In the genomic region with DNA sequence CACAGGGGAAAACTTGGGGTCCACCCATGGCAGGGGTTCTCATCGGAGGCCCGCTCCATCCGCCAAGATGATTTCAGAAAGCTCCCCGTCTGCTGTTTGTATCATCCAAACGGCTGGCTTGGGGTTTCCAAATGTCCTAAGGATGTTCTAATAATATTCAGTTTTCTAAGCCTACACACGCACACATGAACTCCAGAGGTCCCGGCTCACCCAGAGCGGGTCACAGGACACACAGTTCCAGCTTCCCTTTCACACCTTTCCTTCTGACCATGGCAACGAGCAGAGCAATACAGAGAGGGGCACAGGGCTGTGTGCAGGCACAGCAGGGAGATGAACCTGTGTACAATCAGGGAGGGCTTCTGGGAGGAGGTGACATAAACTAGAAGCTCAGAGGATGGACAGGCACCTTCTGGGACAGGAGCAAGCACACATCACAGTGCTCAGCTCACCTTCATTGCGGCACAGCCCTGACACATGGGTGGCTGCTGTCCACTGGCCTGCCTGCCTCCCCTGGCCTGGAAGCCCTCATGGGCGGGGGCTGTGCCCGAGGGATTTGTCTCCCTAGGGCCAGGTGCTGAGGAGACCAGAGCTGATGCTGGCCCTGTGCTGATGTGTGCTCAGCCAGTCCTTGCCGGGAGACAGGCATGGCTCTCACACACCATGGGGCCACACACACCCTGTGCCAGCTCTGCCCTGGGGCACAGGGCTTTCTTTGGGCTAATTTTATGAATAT, we compare ENCODE assay signal across 24 cellular contexts. TPM values are rescaled to one million over a fixed set of nuclear protein-coding genes. Genes with fewer than 3 reads are reported as not detected.
DNase-seq lines count a peak whose midpoint lies in the region; ATAC-seq and TF ChIP-seq lines count a peak whose summit lies in the region.
"Had no signal": no experiment of that assay in that cellular context is flagged by ENCODE, and none has a peak within 500 bp of the region (broad histone marks: within the 10 kb centered on the region; RNA-seq: fewer than 3 reads in every experiment).

No MANE protein-coding gene starts in this region.

- peaks cover 9% of the 10 kb centered on the region for H3K27me3 Mint-ChIP-seq in type B pancreatic cell

- WGBS in neuronal stem cell (ENCODE audit: extremely low coverage in 2 of 2, insufficient read length in 2 of 2, insufficient replicate concordance in 1 of 2), 2 donors = no CpG with 5 or more reads among the region's 13 CpGs

- no peak for TF ChIP-seq CTCF in type B pancreatic cell (conservative IDR thresholded peaks at IDR 0.05)

- H2BK15ac ChIP-seq in neuronal stem cell (ENCODE audit: low read length) = no peak overlapping the region

- no peak overlapping the region for H2BK120ac ChIP-seq in neuronal stem cell (ENCODE audit: low read depth, low read length)

- no peak overlapping the region for H3K27ac ChIP-seq in neuronal stem cell (replicated peaks; ENCODE audit: low read length)
- H3K27ac ChIP-seq: prostate gland, vagina had no signal

- H3K9me3 ChIP-seq in neuronal stem cell (replicated peaks in 1 of 2; ENCODE audit: control insufficient read depth in 2 of 2, insufficient read depth in 1 of 2, low read depth in 1 of 2, low read length in 2 of 2) = no peaks in the 10 kb centered on the region
- H3K9me3 ChIP-seq: BE2C, MG63, prostate gland, vagina had no signal

- H3K4me1 ChIP-seq in neuronal stem cell (ENCODE audit: control insufficient read depth in 2 of 2, insufficient read depth in 1 of 2, low read depth in 1 of 2, low read length in 2 of 2) = peaks cover 0 to 5% of the 10 kb centered on the region in 2 donors
- H3K4me1 ChIP-seq: prostate gland, vagina had no signal

- H4K91ac ChIP-seq in neuronal stem cell (ENCODE audit: low read depth, low read length, poor library complexity) = no peak overlapping the region

- no peaks in the 10 kb centered on the region for H3K36me3 Mint-ChIP-seq in type B pancreatic cell
- H3K36me3 Mint-ChIP-seq: IgD-negative memory B cell; natural killer cell treated with Interleukin-12 subunit alpha and Interleukin-12 subunit beta and Interleukin-15 and Interleukin-18, amount 100 ng/mL, for 72 hours; T-cell had no signal

- peaks cover 0 to 30% (median 0%) of the 10 kb centered on the region in 3 experiments for H3K27me3 ChIP-seq in neuronal stem cell (ENCODE audit: control insufficient read depth in 3 of 3, insufficient read depth in 3 of 3, low read depth in 1 of 3, low read length in 3 of 3)
- H3K27me3 ChIP-seq: BE2C, MG63, vagina had no signal

- ATAC-seq in Right ventricle myocardium inferior (peak; percentile 8), left ventricle myocardium superior (peak; percentile 55)
- ATAC-seq: activated naive CD8-positive, alpha-beta T cell treated with anti-CD3 and anti-CD28 coated beads, Interleukin-2, amount 50 U/mL, for 24 hours; T-cell had no signal

- H2AK5ac ChIP-seq in neuronal stem cell (ENCODE audit: low read depth, low read length) = peak overlapping the region; percentile 32

- H3K4me3 Mint-ChIP-seq in type B pancreatic cell = no peak overlapping the region
- H3K4me3 Mint-ChIP-seq: activated naive CD8-positive, alpha-beta T cell treated with anti-CD3 and anti-CD28 coated beads, Interleukin-2, amount 50 U/mL, for 24 hours; dendritic cell treated with granulocyte-macrophage colony-stimulating factor and Interleukin-4, amounts not matched to agents 40 ng/mL and 50 ng/mL, for 4 days; IgD-negative memory B cell; natural killer cell treated with Interleukin-12 subunit alpha and Interleukin-12 subunit beta and Interleukin-15 and Interleukin-18, amount 100 ng/mL, for 72 hours; T-cell had no signal

- intact Hi-C loops in Right ventricle myocardium inferior (cut with DNase I) (no loop called here), cardiac septum (cut with DNase I) (no loop called here), left ventricle myocardium superior (cut with micrococcal nuclease) (no loop called here)

- no peak overlapping the region for H3K4me2 ChIP-seq in neuronal stem cell (ENCODE audit: insufficient read depth, low read length, poor library complexity, severe bottlenecking)

- no peak overlapping the region for H2BK5ac ChIP-seq in neuronal stem cell (ENCODE audit: low read length)

- no peak overlapping the region for H2AFZ ChIP-seq in neuronal stem cell (ENCODE audit: low read length)

- no peaks in the 10 kb centered on the region for H3K9me3 Mint-ChIP-seq in type B pancreatic cell
- H3K9me3 Mint-ChIP-seq: activated naive CD8-positive, alpha-beta T cell treated with anti-CD3 and anti-CD28 coated beads, Interleukin-2, amount 50 U/mL, for 24 hours; natural killer cell treated with Interleukin-12 subunit alpha and Interleukin-12 subunit beta and Interleukin-15 and Interleukin-18, amount 100 ng/mL, for 72 hours had no signal

- no peak overlapping the region for H2BK12ac ChIP-seq in neuronal stem cell (ENCODE audit: low read length)

- H3K27ac Mint-ChIP-seq in type B pancreatic cell = peak overlapping the region; percentile 14
- H3K27ac Mint-ChIP-seq: activated naive CD8-positive, alpha-beta T cell treated with anti-CD3 and anti-CD28 coated beads, Interleukin-2, amount 50 U/mL, for 24 hours; dendritic cell treated with granulocyte-macrophage colony-stimulating factor and Interleukin-4, amounts not matched to agents 40 ng/mL and 50 ng/mL, for 4 days; IgD-negative memory B cell; natural killer cell treated with Interleukin-12 subunit alpha and Interleukin-12 subunit beta and Interleukin-15 and Interleukin-18, amount 100 ng/mL, for 72 hours; T-cell had no signal

- H3K4ac ChIP-seq in neuronal stem cell (ENCODE audit: low read length) = no peak overlapping the region

- no peaks in the 10 kb centered on the region for H3K79me1 ChIP-seq in neuronal stem cell (ENCODE audit: low read depth, low read length)

- H3K23ac ChIP-seq in neuronal stem cell (ENCODE audit: low read depth, low read length, poor library complexity) = peak overlapping the region; percentile 70

- H3K9ac ChIP-seq in neuronal stem cell (ENCODE audit: low read depth, low read length, poor library complexity) = peak overlapping the region; percentile 24

- no peaks in the 10 kb centered on the region for H3K36me3 ChIP-seq in neuronal stem cell (replicated peaks in 1 of 2; ENCODE audit: control insufficient read depth in 2 of 2, insufficient read depth in 2 of 2, low read length in 2 of 2)
- H3K36me3 ChIP-seq: BE2C, MG63, prostate gland, vagina had no signal

- H3K18ac ChIP-seq in neuronal stem cell (ENCODE audit: low read length) = peak overlapping the region; percentile 42

- H3K4me3 ChIP-seq in neuronal stem cell (ENCODE audit: low read length in 2 of 2) = no peak overlapping the region
- H3K4me3 ChIP-seq: MG63, prostate gland, vagina had no signal

- peaks cover 10% of the 10 kb centered on the region for H3K4me1 Mint-ChIP-seq in type B pancreatic cell (ENCODE audit: unreplicated experiment)

- DNase-seq in Right ventricle myocardium inferior (ENCODE audit: missing footprints) (peak; percentile 68), cardiac septum (ENCODE audit: low spot score) (no peak), left ventricle myocardium superior (no peak), neuronal stem cell (ENCODE audit: low spot score) (no peak), type B pancreatic cell (ENCODE audit: extremely low spot score, unreplicated experiment) (no peak), amniotic stem cell (lab: John Stamatoyannopoulos, UW) (no peak)
- no peak for DNase-seq in activated CD4-positive, alpha-beta T cell treated with anti-CD3 and anti-CD28 coated beads for 48 hours
- no peak for DNase-seq in stimulated activated naive CD4-positive, alpha-beta T cell (lab: John Stamatoyannopoulos, UW)
- DNase-seq: activated CD4-positive, alpha-beta T cell treated with anti-CD3 and anti-CD28 coated beads, Interleukin-2, amount 50 U/mL, for 1 hour; activated CD8-positive, alpha-beta memory T cell treated with anti-CD3 and anti-CD28 coated beads, Interleukin-2, amount 50 U/mL, for 4 hours; activated effector memory CD4-positive, alpha-beta T cell treated with Interleukin-2 at 50 U/mL for 16 hours; activated naive CD8-positive, alpha-beta T cell treated with anti-CD3 and anti-CD28 coated beads, Interleukin-2, amount 50 U/mL, for 24 hours; BE2C; mesenchymal stem cell; NCI-H1436; NCI-H524; stimulated activated CD4-positive, alpha-beta T cell treated with anti-CD3 and anti-CD28 coated beads, Interleukin-4, amount 100 ng/mL, for 4 hours; T-cell had no signal

- peak overlapping the region; percentile 42 for H3K14ac ChIP-seq in neuronal stem cell (ENCODE audit: low read length)

- no peak overlapping the region for H4K8ac ChIP-seq in neuronal stem cell (ENCODE audit: low read depth, low read length)

RNA-seq across cellular contexts. Expression of gene ABLIM2, which starts 44.8 kb away (rescaled TPM):
- total RNA-seq in Right ventricle myocardium inferior = 24.9 TPM
- 22.6 TPM for total RNA-seq in cardiac septum
- 28.3 TPM for total RNA-seq in left ventricle myocardium superior
- polyA plus RNA-seq in neuronal stem cell (2013, experiment 1 of 2) = 0.78 TPM
- polyA plus RNA-seq in neuronal stem cell (2013, experiment 2 of 2) = 0.93 TPM
- 2.6 and 3.4 TPM in 2 replicates for total RNA-seq in type B pancreatic cell (ENCODE audit: low replicate concordance)
